ENCODE assay signal across 16 cellular contexts in genomic region chr7:98702021-98702420, GRCh38.
DNase-seq lines count a peak whose midpoint lies in the region; ATAC-seq and TF ChIP-seq lines count a peak whose summit lies in the region.
"Had no signal": no experiment of that assay in that cellular context is flagged by ENCODE, and none has a peak within 500 bp of the region (broad histone marks: within the 10 kb centered on the region; RNA-seq: fewer than 3 reads in every experiment).

No MANE protein-coding gene starts in this region.

- DNase-seq in NCI-H2171 treated with DMSO at 0.1 percent for 48 hours (lab: John Stamatoyannopoulos, UW) = peak; percentile 20
- DNase-seq in NCI-H2171 (lab: John Stamatoyannopoulos, UW) = no peak
- peak; percentile 27 for DNase-seq in NAMALWA (ENCODE audit: low spot score)
- peak; percentile 41 for DNase-seq in mesenteric fat pad (ENCODE audit: low spot score)
- no peak for DNase-seq in tibial nerve (ENCODE audit: low spot score in 2 of 2)
- no peak for DNase-seq in glomerular visceral epithelial cell (ENCODE audit: extremely low spot score)
- DNase-seq: AML-193; Caco-2; CD8-positive, alpha-beta memory T cell; GF-D8; HCEC 1CT had no signal

- no peaks in the 10 kb centered on the region for H3K4me1 ChIP-seq in tibial nerve
- H3K4me1 ChIP-seq: A549, Caco-2 had no signal

- no peak for ATAC-seq in GM21515 (IDR thresholded peaks at IDR 0.05; ENCODE audit: unreplicated experiment)
- ATAC-seq: A549, GM23338 had no signal

- H3K9me3 ChIP-seq in tibial nerve = peaks cover 0 to 21% (median 0%) of the 10 kb centered on the region in 4 donors
- H3K9me3 ChIP-seq: Caco-2 had no signal

- no peak for TF ChIP-seq CTCF in tibial nerve (IDR thresholded peaks at IDR 0.05)

- no peak for TF ChIP-seq EP300 in tibial nerve (IDR thresholded peaks at IDR 0.05)

- 92 to 95% methylated on average over 2 of the region's 2 CpGs for WGBS in tibial nerve, 2 donors

- no peak overlapping the region for H3K4me3 ChIP-seq in tibial nerve
- H3K4me3 ChIP-seq: A549, GM23338 had no signal

- no peak overlapping the region for H3K27ac ChIP-seq in tibial nerve
- H3K27ac ChIP-seq: 22Rv1, A549, HL-60 had no signal

- H3K27me3 ChIP-seq in tibial nerve = no peaks in the 10 kb centered on the region

- no peak for TF ChIP-seq POLR2A in tibial nerve (IDR thresholded peaks at IDR 0.05)

- no peaks in the 10 kb centered on the region for H3K36me3 ChIP-seq in tibial nerve

Comparison
In these comparisons a context has a peak if more than half of its experiments do, and no peak if none do; other contexts are left out.
1. DNase-seq: peak in NCI-H2171 treated with DMSO at 0.1 percent for 48 hours (single experiment), NAMALWA (single experiment) and mesenteric fat pad (single experiment); none in NCI-H2171 (single experiment), tibial nerve (0 of 2) and glomerular visceral epithelial cell (single experiment).